ENCODE assay signal across 9 cellular contexts in the genomic region with DNA sequence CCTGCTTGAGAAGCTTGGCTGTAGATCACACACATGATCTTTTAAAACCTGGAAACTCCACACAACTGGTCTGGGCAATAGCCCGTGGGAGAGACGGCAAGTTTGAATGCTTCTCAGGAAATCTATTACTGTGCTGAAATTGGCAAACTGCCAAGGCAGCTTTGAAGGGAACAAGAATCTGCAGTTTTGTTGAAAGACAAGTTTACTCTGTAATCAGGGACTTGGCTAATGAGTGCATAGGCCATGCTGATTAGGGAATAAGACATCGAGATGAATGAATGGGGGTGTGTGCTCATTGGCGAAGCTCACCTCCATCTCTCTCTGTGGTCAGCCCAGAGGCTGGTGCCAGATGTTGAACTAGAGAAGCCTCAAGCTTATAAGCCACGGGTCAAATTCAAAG.
DNase-seq lines count a peak whose midpoint lies in the region; ATAC-seq, FAIRE-seq and TF ChIP-seq lines count a peak whose summit lies in the region.
"Had no signal": no experiment of that assay in that cellular context is flagged by ENCODE, and none has a peak within 500 bp of the region (broad histone marks: within the 10 kb centered on the region; RNA-seq: fewer than 3 reads in every experiment).

No MANE protein-coding gene starts in this region.

- TF ChIP-seq POLR2A in esophagus muscularis mucosa (IDR thresholded peaks at IDR 0.05; ENCODE audit: low read depth) = no peak

- FAIRE-seq in frontal cortex (lab: Jason Lieb, UNC) = no peak

- no peaks in the 10 kb centered on the region for H3K9me3 ChIP-seq in esophagus muscularis mucosa

- H3K27me3 ChIP-seq in esophagus muscularis mucosa = peaks cover 0 to 14% (median 0%) of the 10 kb centered on the region in 4 donors

- no peaks in the 10 kb centered on the region for H3K4me1 ChIP-seq in esophagus muscularis mucosa

- intact Hi-C loops in esophagus muscularis mucosa (cut with DNase I) = loop anchor here (2.0 kb wide), 1 partner anchor 35 kb away; no protein-coding TSS in a partner anchor

- no peaks in the 10 kb centered on the region for H3K36me3 ChIP-seq in esophagus muscularis mucosa

- no peak for TF ChIP-seq CTCF in esophagus muscularis mucosa (IDR thresholded peaks at IDR 0.05)

- POLR2A ChIA-PET in HEK293T (lab: Yijun Ruan, JAX) = no interaction called here

- CTCF ChIA-PET in HEK293T (lab: Yijun Ruan, JAX) = interaction anchor here (0.7 to 1.0 kb wide), 2 partner anchors 22 to 65 kb away, joined by 4 read pairs; no protein-coding TSS in a partner anchor

- WGBS in esophagus muscularis mucosa = 36% methylated on average over 5 of the region's 5 CpGs

- no peak for TF ChIP-seq EP300 in esophagus muscularis mucosa (IDR thresholded peaks at IDR 0.05)

- no peak for ATAC-seq in GM19324 (IDR thresholded peaks at IDR 0.05; ENCODE audit: low FRiP score, unreplicated experiment)
- ATAC-seq: activated T-cell treated with anti-CD3 and anti-CD28 coated beads, Interleukin-2, amount 50 U/mL, for 72 hours had no signal

- H3K4me3 ChIP-seq in esophagus muscularis mucosa = no peak overlapping the region

- DNase-seq in HEK293T (ENCODE audit: extremely low spot score) (peak; percentile 37), NCI-H446 (lab: John Stamatoyannopoulos, UW) (peak; percentile 84 to 93), epidermal melanocyte (ENCODE audit: insufficient read length, low spot score) (peak; percentile 36), renal cortical epithelial cell (ENCODE audit: low read depth) (peak; percentile 78), esophagus muscularis mucosa (ENCODE audit: extremely low spot score) (no peak), NOMO-1 treated with DMSO at 0.1 percent for 48 hours (lab: John Stamatoyannopoulos, UW; ENCODE audit: unreplicated experiment) (no peak), frontal cortex (ENCODE audit: low spot score in 2 of 2) (no peak)
- DNase-seq: activated T-cell treated with anti-CD3 and anti-CD28 coated beads, Interleukin-2, amount 50 U/mL, for 72 hours had no signal

- H3K27ac ChIP-seq in esophagus muscularis mucosa (replicated peaks in 1 of 4) = no peak overlapping the region

TF ChIP-seq in HEK293T, 16 proteins besides CTCF, POLR2A, EP300 and RAD21:
- no peak for TF ChIP-seq NFRKB (IDR thresholded peaks at IDR 0.05)
- no peak for TF ChIP-seq FOXA1 (IDR thresholded peaks at IDR 0.05)
- TF ChIP-seq FOXM1 (IDR thresholded peaks at IDR 0.05; ENCODE audit: borderline replicate concordance) = no peak
- no peak for TF ChIP-seq HDGF (IDR thresholded peaks at IDR 0.05; ENCODE audit: borderline replicate concordance)
- TF ChIP-seq, protein P1, sequence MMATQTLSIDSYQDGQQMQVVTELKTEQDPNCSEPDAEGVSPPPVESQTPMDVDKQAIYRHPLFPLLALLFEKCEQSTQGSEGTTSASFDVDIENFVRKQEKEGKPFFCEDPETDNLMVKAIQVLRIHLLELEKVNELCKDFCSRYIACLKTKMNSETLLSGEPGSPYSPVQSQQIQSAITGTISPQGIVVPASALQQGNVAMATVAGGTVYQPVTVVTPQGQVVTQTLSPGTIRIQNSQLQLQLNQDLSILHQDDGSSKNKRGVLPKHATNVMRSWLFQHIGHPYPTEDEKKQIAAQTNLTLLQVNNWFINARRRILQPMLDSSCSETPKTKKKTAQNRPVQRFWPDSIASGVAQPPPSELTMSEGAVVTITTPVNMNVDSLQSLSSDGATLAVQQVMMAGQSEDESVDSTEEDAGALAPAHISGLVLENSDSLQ (IDR thresholded peaks at IDR 0.05) = no peak
- TF ChIP-seq BHLHE40 (IDR thresholded peaks at IDR 0.05; ENCODE audit: borderline replicate concordance) = no peak
- no peak for TF ChIP-seq FOXK2 (IDR thresholded peaks at IDR 0.05)
- no peak for TF ChIP-seq ARNT (IDR thresholded peaks at IDR 0.05)
- no peak for TF ChIP-seq SUZ12 (IDR thresholded peaks at IDR 0.05)
- no peak for TF ChIP-seq ELF4 (IDR thresholded peaks at IDR 0.05)
- no peak for TF ChIP-seq L3MBTL2 (conservative IDR thresholded peaks at IDR 0.05)
- TF ChIP-seq SP1 (IDR thresholded peaks at IDR 0.05) = no peak
- no peak for TF ChIP-seq TARDBP (IDR thresholded peaks at IDR 0.05)
- no peak for TF ChIP-seq ZNF384 (IDR thresholded peaks at IDR 0.05)
- TF ChIP-seq LEF1 (IDR thresholded peaks at IDR 0.05; ENCODE audit: borderline replicate concordance) = no peak
- no peak for TF ChIP-seq CTBP1 (IDR thresholded peaks at IDR 0.05; ENCODE audit: borderline replicate concordance)

Comparison
In these comparisons a context has a peak if more than half of its experiments do, and no peak if none do; other contexts are left out.
1. DNase-seq: peak in HEK293T (single experiment), NCI-H446 (2 of 2), epidermal melanocyte (single experiment) and renal cortical epithelial cell (single experiment); none in esophagus muscularis mucosa (single experiment), NOMO-1 treated with DMSO at 0.1 percent for 48 hours (single experiment) and frontal cortex (0 of 2).